Comparison of ENCODE assay signal across 14 cellular contexts in the genomic region with DNA sequence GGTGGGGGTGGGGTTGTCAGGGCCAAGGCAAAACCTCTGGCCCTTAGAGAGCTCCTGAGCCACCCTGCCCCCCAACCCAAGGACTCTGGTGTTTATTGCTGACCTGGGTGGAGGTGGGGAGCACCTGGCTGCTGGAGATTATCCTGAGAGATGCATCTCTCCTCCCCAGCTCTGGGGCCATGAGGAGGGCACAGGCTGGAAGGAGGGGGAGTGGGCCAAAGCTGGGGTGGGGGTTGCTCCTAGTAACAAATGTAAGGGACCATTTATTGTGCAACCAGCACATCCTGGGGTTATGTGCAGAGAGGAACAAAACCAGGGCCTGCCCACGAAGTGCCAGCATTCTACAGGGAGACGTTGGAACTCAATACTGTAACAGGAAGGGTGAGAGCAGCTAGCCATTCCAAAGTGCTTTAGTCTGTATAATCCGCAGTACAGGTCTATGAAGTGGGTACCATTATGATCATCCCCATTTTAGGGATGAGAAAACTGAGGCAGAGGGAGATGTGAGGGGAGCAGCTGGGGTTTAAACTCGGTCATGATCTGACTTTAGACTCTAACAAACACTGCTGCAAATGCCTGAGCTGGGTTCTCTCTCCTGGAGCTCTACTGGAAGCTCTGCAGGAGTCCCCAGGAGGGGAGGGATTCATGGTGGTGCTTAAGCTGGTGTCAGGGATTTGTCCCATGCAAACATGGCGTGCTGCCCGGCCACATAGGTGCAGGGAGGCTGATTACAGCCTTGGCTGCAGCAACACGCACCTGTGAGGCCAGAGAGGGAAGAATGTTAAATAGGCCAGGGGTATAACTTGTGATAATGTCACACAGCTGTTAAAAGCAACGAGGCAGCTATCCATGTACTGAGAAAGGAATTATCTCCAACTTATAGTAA. TPM values are rescaled to one million over a fixed set of nuclear protein-coding genes. Genes with fewer than 3 reads are reported as not detected.
DNase-seq lines count a peak whose midpoint lies in the region; ATAC-seq and TF ChIP-seq lines count a peak whose summit lies in the region.
"Had no signal": no experiment of that assay in that cellular context is flagged by ENCODE, and none has a peak within 500 bp of the region (broad histone marks: within the 10 kb centered on the region; RNA-seq: fewer than 3 reads in every experiment).

No MANE protein-coding gene starts in this region.

- no peak overlapping the region for H2BK12ac ChIP-seq in H9 (ENCODE audit: insufficient read length, low read depth, low read length)
- no peak overlapping the region for H2BK12ac ChIP-seq in trophoblast cell (ENCODE audit: low read length)

- H3K4me1 Mint-ChIP-seq in H9: peaks cover 43 to 57% of the 10 kb centered on the region in 2 experiments
- peaks cover 27% of the 10 kb centered on the region for H3K4me1 Mint-ChIP-seq in T-helper 17 cell

- H3T11ph ChIP-seq in H9 (ENCODE audit: low read length): no peak overlapping the region

- no peaks in the 10 kb centered on the region; a peak in 1 of 7 replicates for H3K36me3 Mint-ChIP-seq in H9 (ENCODE audit: insufficient read depth in 1 of 3, low read depth in 3 of 3)
- H3K36me3 Mint-ChIP-seq in T-helper 17 cell (ENCODE audit: low read depth): no peaks in the 10 kb centered on the region

- H3K18ac ChIP-seq in H9 (ENCODE audit: insufficient read length, low read depth, low read length): no peak overlapping the region
- H3K18ac ChIP-seq in trophoblast cell (ENCODE audit: low read length): no peak overlapping the region

- H3K4me3 Mint-ChIP-seq in H9: peak overlapping the region; percentile 5 to 8; a peak in 3 of 5 replicates
- peak overlapping the region; percentile 92 for H3K4me3 Mint-ChIP-seq in T-helper 17 cell

- H4K91ac ChIP-seq in H9 (ENCODE audit: insufficient read length, low read depth, low read length): no peak overlapping the region
- no peak overlapping the region for H4K91ac ChIP-seq in trophoblast cell (ENCODE audit: low read depth, low read length)

- H2BK5ac ChIP-seq in H9 (ENCODE audit: insufficient read length, low read length): no peak overlapping the region
- H2BK5ac ChIP-seq in trophoblast cell (ENCODE audit: low read depth, low read length, poor library complexity): no peak overlapping the region

- DNase-seq in AML-193 (lab: John Stamatoyannopoulos, UW) (peak; percentile 32 to 70), H9 (no peak), T-helper 17 cell (no peak), NCI-H446 treated with DMSO at 0.1 percent for 48 hours (lab: John Stamatoyannopoulos, UW) (no peak), trophoblast cell (no peak), GOT3 (lab: John Stamatoyannopoulos, UW) (no peak)
- DNase-seq: activated CD4-positive, alpha-beta T cell treated with anti-CD3 and anti-CD28 coated beads for 1 hour; Caco-2; NCI-H1694 treated with DMSO at 0.1 percent for 48 hours; Peyer's patch; stimulated activated naive CD4-positive, alpha-beta T cell treated with Interleukin-2 at 50 U/mL for 16 hours had no signal

- H3K9me3 Mint-ChIP-seq in H9: no peaks in the 10 kb centered on the region; a peak in 1 of 5 replicates

- H3K23ac ChIP-seq in H9 (ENCODE audit: insufficient read length, low read depth, low read length) (no peak overlapping the region), trophoblast cell (ENCODE audit: low read length) (no peak overlapping the region)

- WGBS in H9 (ENCODE audit: extremely low coverage, insufficient read length, low lambda C conversion rate): no CpG with 5 or more reads among the region's 8 CpGs
- WGBS in trophoblast cell (ENCODE audit: extremely low coverage, insufficient coverage, insufficient read length): no CpG with 5 or more reads among the region's 8 CpGs

- H3K27ac Mint-ChIP-seq in H9 (peak overlapping the region in 1 of 3 experiments; percentile 47; a peak in 1 of 7 replicates), T-helper 17 cell (peak overlapping the region; percentile 95)

- H3K79me1 ChIP-seq in H9 (ENCODE audit: insufficient read depth, low read depth, low read length, poor library complexity, severe bottlenecking) (no peaks in the 10 kb centered on the region), trophoblast cell (ENCODE audit: low read length) (peaks cover 5% of the 10 kb centered on the region)

- H2AK5ac ChIP-seq in H9 (ENCODE audit: insufficient read length, low read length): no peak overlapping the region
- H2AK5ac ChIP-seq in trophoblast cell (ENCODE audit: low read length): no peak overlapping the region

- H3K27me3 Mint-ChIP-seq in H9 (ENCODE audit: low read depth): peaks cover 17% of the 10 kb centered on the region
- no peaks in the 10 kb centered on the region for H3K27me3 Mint-ChIP-seq in T-helper 17 cell

- H3K4me2 ChIP-seq in H9 (ENCODE audit: insufficient read depth, insufficient read length, low read length): no peak overlapping the region
- no peak overlapping the region for H3K4me2 ChIP-seq in trophoblast cell (ENCODE audit: low read length)

- H3K27ac ChIP-seq in H9 (ENCODE audit: insufficient read length, low read depth, low read length): no peak overlapping the region
- H3K27ac ChIP-seq in trophoblast cell (ENCODE audit: low read depth, low read length): no peak overlapping the region

- no peak for ATAC-seq in T-helper 17 cell
- no peak for ATAC-seq in GM21737 (IDR thresholded peaks at IDR 0.05; ENCODE audit: unreplicated experiment)

- H3K27me3 ChIP-seq in H9 (ENCODE audit: insufficient read depth, low read length) (no peaks in the 10 kb centered on the region), mucosa of stomach (ENCODE audit: control insufficient read depth, insufficient read depth, low read length) (peaks cover 4% of the 10 kb centered on the region), trophoblast cell (ENCODE audit: insufficient read depth, low read length) (no peaks in the 10 kb centered on the region)
- H3K27me3 ChIP-seq: Peyer's patch had no signal

- H3K36me3 ChIP-seq in mucosa of stomach (ENCODE audit: control insufficient read depth, insufficient read depth, low read length): no peaks in the 10 kb centered on the region
- H3K36me3 ChIP-seq in trophoblast cell (ENCODE audit: control insufficient read depth in 1 of 2, insufficient read depth in 2 of 2, low read length in 2 of 2): no peaks in the 10 kb centered on the region
- H3K36me3 ChIP-seq: Peyer's patch had no signal

- no peak overlapping the region for H2AFZ ChIP-seq in H9 (ENCODE audit: low read length)
- no peak overlapping the region for H2AFZ ChIP-seq in trophoblast cell (ENCODE audit: insufficient read depth, low read length, poor library complexity)

- no peak overlapping the region for H4K5ac ChIP-seq in H9 (ENCODE audit: insufficient read length, low read depth, low read length)

- H3K23me2 ChIP-seq in H9 (ENCODE audit: insufficient read length, low read depth, low read length, poor library complexity, severe bottlenecking): peaks cover 9% of the 10 kb centered on the region

- H3K79me2 ChIP-seq in H9 (ENCODE audit: insufficient read depth, low read length) (no peaks in the 10 kb centered on the region), trophoblast cell (ENCODE audit: control insufficient read depth, insufficient read depth, low read length, poor library complexity) (no peaks in the 10 kb centered on the region)

- H3K9me3 ChIP-seq in H9 (ENCODE audit: control insufficient read depth, low read depth, low read length): no peaks in the 10 kb centered on the region
- no peaks in the 10 kb centered on the region for H3K9me3 ChIP-seq in T-helper 17 cell (ENCODE audit: control insufficient read depth, low read length, poor library complexity, severe bottlenecking)
- H3K9me3 ChIP-seq in mucosa of stomach (ENCODE audit: control insufficient read depth, low read length): no peaks in the 10 kb centered on the region
- H3K9me3 ChIP-seq in trophoblast cell (ENCODE audit: insufficient read depth, low read depth, low read length): peaks cover under 1% of the 10 kb centered on the region
- H3K9me3 ChIP-seq: Caco-2, Peyer's patch had no signal

- H4K12ac ChIP-seq in trophoblast cell (ENCODE audit: low read depth, low read length): no peak overlapping the region

- H3K4me3 ChIP-seq in mucosa of stomach (ENCODE audit: low read length): no peak overlapping the region
- H3K4me3 ChIP-seq in trophoblast cell (ENCODE audit: low read depth, low read length): no peak overlapping the region

- peaks cover 3% of the 10 kb centered on the region; the same call in 1 of the 2 replicates for H3K4me1 ChIP-seq in H9 (ENCODE audit: insufficient read depth, low read length)
- H3K4me1 ChIP-seq in mucosa of stomach (ENCODE audit: control insufficient read depth, insufficient read depth, low read length): peaks cover 44% of the 10 kb centered on the region
- peaks cover 23 to 31% of the 10 kb centered on the region in 2 experiments for H3K4me1 ChIP-seq in trophoblast cell (ENCODE audit: control insufficient read depth in 1 of 2, insufficient read depth in 2 of 2, low read length in 2 of 2)

- no peaks in the 10 kb centered on the region for H4K20me1 ChIP-seq in H9 (ENCODE audit: control insufficient read depth, insufficient read depth, insufficient read length)

- H3K4ac ChIP-seq in H9 (ENCODE audit: low read depth, low read length) (no peak overlapping the region), trophoblast cell (ENCODE audit: low read depth, low read length) (no peak overlapping the region)

- no peak overlapping the region for H2BK120ac ChIP-seq in H9 (ENCODE audit: low read depth, low read length, poor library complexity, severe bottlenecking)
- no peak overlapping the region for H2BK120ac ChIP-seq in trophoblast cell (ENCODE audit: insufficient read depth, low read length, poor library complexity)

- no peak overlapping the region for H3K9ac ChIP-seq in H9 (ENCODE audit: extremely low read depth, insufficient read length, low read length)
- H3K9ac ChIP-seq in mucosa of stomach (ENCODE audit: low read length): peak overlapping the region; percentile 41
- no peak overlapping the region for H3K9ac ChIP-seq in trophoblast cell (ENCODE audit: low read length)

- H3K14ac ChIP-seq in H9 (ENCODE audit: insufficient read depth, low read length) (no peak overlapping the region), trophoblast cell (ENCODE audit: low read length) (no peak overlapping the region)

- no peak overlapping the region for H2BK15ac ChIP-seq in H9 (ENCODE audit: low read depth, low read length)

- no peak overlapping the region for H3K56ac ChIP-seq in H9 (ENCODE audit: insufficient read length, low read depth, low read length)

- H2BK20ac ChIP-seq in H9 (ENCODE audit: low read depth, low read length, poor library complexity, severe bottlenecking): no peak overlapping the region

- H4K8ac ChIP-seq in H9 (replicated peaks; ENCODE audit: insufficient read length, low read depth, low read length) (no peak overlapping the region), trophoblast cell (ENCODE audit: low read depth, low read length) (no peak overlapping the region)

- TF ChIP-seq CTCF in H9 (conservative IDR thresholded peaks at IDR 0.05): no peak

RNA-seq across cellular contexts. Expression of gene RHBDF2, which starts 1.3 kb away (rescaled TPM):
- total RNA-seq in H9 (2021): 17.1 and 19.7 TPM in 2 replicates
- 10 to 100 TPM; 38.3 to 48.7 TPM for total RNA-seq in T-helper 17 cell
- polyA plus RNA-seq in trophoblast cell (2013): 11.1 and 11.6 TPM in 2 replicates

RNA-seq across cellular contexts. Expression of gene CYGB, which starts 34.9 kb away (rescaled TPM):
- 2.4 and 2.8 TPM in 2 replicates for total RNA-seq in H9 (2021)
- not detected for total RNA-seq in T-helper 17 cell
- polyA plus RNA-seq in trophoblast cell (2013): 5.7 and 6.8 TPM in 2 replicates

RNA-seq across cellular contexts. Expression of gene AANAT, which starts 35.2 kb away (rescaled TPM):
- total RNA-seq in H9 (2021) (0.15 and 0.55 TPM in 2 replicates), T-helper 17 cell (not detected)
- 0.07 TPM in 1 of 2 replicates, not detected in the other for polyA plus RNA-seq in trophoblast cell (2013)
- total RNA-seq: Caco-2, myocyte, Peyer's patch had no signal

RNA-seq across cellular contexts. Expression of gene PRCD, which starts 37.3 kb away (rescaled TPM):
- total RNA-seq in H9 (2021) (0.42 and 0.46 TPM in 2 replicates), T-helper 17 cell (1 to 10 TPM in 1 of 2 donors, not detected in 1; 1.1 TPM)
- 0.23 and 0.50 TPM in 2 replicates for polyA plus RNA-seq in trophoblast cell (2013)
- total RNA-seq: Caco-2, myocyte had no signal

RNA-seq across cellular contexts. Expression of gene UBE2O, which starts 49.6 kb away (rescaled TPM):
- total RNA-seq in H9 (2021): 47.7 and 52.6 TPM in 2 replicates
- total RNA-seq in T-helper 17 cell: 10 to 100 TPM; 29.1 to 38.9 TPM
- polyA plus RNA-seq in trophoblast cell (2013): 13.1 and 13.4 TPM in 2 replicates

Comparison
In these comparisons a context has a peak if more than half of its experiments do, and no peak if none do; other contexts are left out.
1. DNase-seq: peak in AML-193 (2 of 2); none in H9 (single experiment), T-helper 17 cell (0 of 3), NCI-H446 treated with DMSO at 0.1 percent for 48 hours (single experiment), trophoblast cell (0 of 2) and GOT3 (single experiment).